Comparison of ENCODE assay signal across 8 cellular contexts in the genomic region with DNA sequence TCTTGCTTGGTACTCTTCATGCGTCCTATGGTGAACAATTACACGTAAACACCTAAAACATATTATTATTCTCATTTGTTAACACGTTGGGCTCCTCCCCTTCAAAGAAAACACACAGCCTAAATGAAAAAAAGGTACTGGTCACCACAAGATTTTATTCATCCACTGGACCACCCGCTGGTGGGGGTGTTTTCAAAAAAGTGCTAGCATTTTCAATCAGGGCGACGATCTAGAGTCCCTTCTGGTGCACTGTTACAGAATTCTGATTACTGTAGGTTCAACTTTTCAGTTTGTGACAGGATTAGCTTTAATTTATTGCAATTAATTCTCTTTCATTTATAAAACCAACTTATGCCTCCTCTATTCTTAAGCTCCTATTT. TPM values are rescaled to one million over a fixed set of nuclear protein-coding genes. Genes with fewer than 3 reads are reported as not detected.
DNase-seq lines count a peak whose midpoint lies in the region; ATAC-seq, FAIRE-seq and TF ChIP-seq lines count a peak whose summit lies in the region.

No MANE protein-coding gene starts in this region.

- H3K4me3 ChIP-seq in MG63: peak overlapping the region; percentile 95
- peak overlapping the region; percentile 93 to 99 (median 96) for H3K4me3 ChIP-seq in mammary epithelial cell (replicated peaks in 1 of 3; ENCODE audit: insufficient read depth in 1 of 3, low read depth in 2 of 3, low read length in 3 of 3)
- H3K4me3 ChIP-seq in mesodermal cell (ENCODE audit: extremely low read depth, insufficient read depth, low read length, poor library complexity, severe bottlenecking): peak overlapping the region; percentile 82
- peak overlapping the region; percentile 33 to 93 for H3K4me3 ChIP-seq in aorta (ENCODE audit: low read length in 2 of 2)

- DNase-seq in COR-L47 (lab: John Stamatoyannopoulos, UW): peak; percentile 0
- no peak for DNase-seq in MG63
- DNase-seq in mammary epithelial cell: no peak
- no peak for DNase-seq in aorta
- DNase-seq in stimulated activated CD4-positive, alpha-beta T cell treated with anti-CD3 and anti-CD28 coated beads, Interleukin-2, amount 100 ng/mL, for 24 hours: no peak
- no peak for DNase-seq in GM12891 (ENCODE audit: insufficient read length, low spot score)

- H3K4me1 ChIP-seq in mammary epithelial cell (ENCODE audit: insufficient read depth, low read length): peaks cover 21% of the 10 kb centered on the region
- no peaks in the 10 kb centered on the region for H3K4me1 ChIP-seq in mesodermal cell (ENCODE audit: control insufficient read depth, insufficient read depth, low read length, poor library complexity, severe bottlenecking)
- H3K4me1 ChIP-seq in aorta (ENCODE audit: control insufficient read depth in 1 of 2, insufficient read depth in 2 of 2, low read length in 2 of 2): peaks cover 0 to 3% of the 10 kb centered on the region in 2 donors

- no peaks in the 10 kb centered on the region for H4K20me1 ChIP-seq in mammary epithelial cell (ENCODE audit: insufficient read depth, low read length)

- H3K9me3 ChIP-seq in MG63: no peaks in the 10 kb centered on the region
- no peaks in the 10 kb centered on the region for H3K9me3 ChIP-seq in mammary epithelial cell (replicated peaks; ENCODE audit: insufficient read depth, low read length)
- H3K9me3 ChIP-seq in mesodermal cell (ENCODE audit: control insufficient read depth, low read length): no peaks in the 10 kb centered on the region
- H3K9me3 ChIP-seq in aorta (ENCODE audit: control insufficient read depth, low read length): no peaks in the 10 kb centered on the region

- in situ Hi-C loops in mammary epithelial cell (cut with MboI; ENCODE audit: low sequenced_read_pairs in 2 of 2): no loop called here

- dilution Hi-C loops in mammary epithelial cell (cut with HindIII; ENCODE audit: low sequenced_read_pairs): loop anchor here (5.0 kb wide), 1 partner anchor 109 kb away; a partner anchor contains a TSS

- intact Hi-C loops in mammary epithelial cell (cut with micrococcal nuclease) (loop anchor here (1.0 kb wide), 3 partner anchors 61 to 137 kb away; a partner anchor contains a TSS), aorta (cut with DNase I) (loop anchor here (1.0 to 10.0 kb wide), 4 partner anchors 112 to 872 kb away; a partner anchor contains a TSS)

- H3K36me3 ChIP-seq in MG63 (peaks cover 36% of the 10 kb centered on the region), mammary epithelial cell (ENCODE audit: insufficient read depth, low read length) (peaks cover 9% of the 10 kb centered on the region), mesodermal cell (ENCODE audit: control insufficient read depth, insufficient read depth, low read length) (peaks cover 24% of the 10 kb centered on the region), aorta (ENCODE audit: control insufficient read depth in 1 of 2, insufficient read depth in 2 of 2, low read length in 1 of 2) (no peaks in the 10 kb centered on the region)

- WGBS in mammary epithelial cell (ENCODE audit: low coverage, missing lambda C conversion rate): 3% methylated on average over 4 of the region's 6 CpGs
- 0% methylated on average over 1 to 3 of the region's 6 CpGs for WGBS in mesodermal cell (ENCODE audit: insufficient coverage in 2 of 2), 2 experiments
- WGBS in aorta, 2 donors: 0 to 1% methylated on average over 6 of the region's 6 CpGs

- H3K27ac ChIP-seq in mammary epithelial cell (ENCODE audit: insufficient read depth, low read depth, low read length) (peak overlapping the region; percentile 100), mesodermal cell (ENCODE audit: low read depth, low read length, severe bottlenecking) (peak overlapping the region; percentile 93), aorta (ENCODE audit: low read depth in 1 of 2, low read length in 2 of 2) (peak overlapping the region in 1 of 2 donors; percentile 9)

- ATAC-seq in GM21576 (IDR thresholded peaks at IDR 0.05; ENCODE audit: unreplicated experiment) (peak; percentile 5), aorta (ENCODE audit: low FRiP score) (peak; percentile 20)

- peaks cover 32% of the 10 kb centered on the region for H3K79me2 ChIP-seq in mammary epithelial cell (ENCODE audit: insufficient read depth, low read length)

- H3K4me2 ChIP-seq in mammary epithelial cell (ENCODE audit: insufficient read depth, low read depth, low read length): peak overlapping the region; percentile 98

- no peak for TF ChIP-seq CTCF in mammary epithelial cell (conservative IDR thresholded peaks at IDR 0.05 in 1 of 2, IDR thresholded peaks at IDR 0.05 in 1 of 2; ENCODE audit: extremely low read depth in 1 of 2, insufficient read depth in 1 of 2, low read depth in 1 of 2, low read length in 2 of 2)

- TF ChIP-seq POLR2A in GM12891 (IDR thresholded peaks at IDR 0.05; ENCODE audit: low read depth, low read length): no peak

- CTCF ChIA-PET in mammary epithelial cell (lab: Charles Lee; ENCODE audit: low non-redundant PET): interaction anchor here (0.6 kb wide), 1 partner anchor 1677 kb away, joined by 3 read pairs; no protein-coding TSS in a partner anchor

- H3K27me3 ChIP-seq in MG63 (no peaks in the 10 kb centered on the region), mammary epithelial cell (ENCODE audit: insufficient read depth, low read length) (no peaks in the 10 kb centered on the region), aorta (ENCODE audit: control insufficient read depth in 1 of 2, insufficient read depth in 2 of 2, low read length in 1 of 2) (no peaks in the 10 kb centered on the region)

- peak overlapping the region; percentile 100 for H3K9ac ChIP-seq in mammary epithelial cell (ENCODE audit: insufficient read depth, low read length)

- H2AFZ ChIP-seq in mammary epithelial cell (ENCODE audit: low read depth, low read length): peak overlapping the region; percentile 86

- FAIRE-seq in GM12891 (lab: Jason Lieb, UNC): no peak

- TSS peak; percentile 71 for BruUV-seq in mammary epithelial cell (replicated peaks; lab: Mats Ljungman, UMichigan)

TF ChIP-seq in GM12891, 5 proteins besides CTCF, POLR2A, EP300 and RAD21:
- TF ChIP-seq TAF1 (IDR thresholded peaks at IDR 0.05; ENCODE audit: low read depth, low read length): no peak
- TF ChIP-seq POU2F2 (IDR thresholded peaks at IDR 0.05; ENCODE audit: low read depth, low read length): no peak
- no peak for TF ChIP-seq POLR2AphosphoS5 (IDR thresholded peaks at IDR 0.05; ENCODE audit: low read depth, low read length)
- no peak for TF ChIP-seq SPI1 (IDR thresholded peaks at IDR 0.05; ENCODE audit: low read depth, low read length)
- no peak for TF ChIP-seq PAX5 (IDR thresholded peaks at IDR 0.05; ENCODE audit: insufficient read depth, low read length, severe bottlenecking)

RNA-seq across cellular contexts. Expression of a gene that starts 0.5 kb away (rescaled TPM):
- 39.7 and 42.7 TPM in 2 replicates for total RNA-seq in MG63 (2014; rRNA removed; shearing (Covaris generic); ENCODE audit: low replicate concordance)
- total RNA-seq in mammary epithelial cell (10 to 100 TPM; 10.7 to 28.0 TPM), aorta (10 to 100 TPM; 13.6 to 18.1 TPM)
- polyA plus RNA-seq in mammary epithelial cell (20.7 TPM), aorta (10 to 100 TPM; 16.4 to 27.4 TPM)
- polyA minus RNA-seq in mammary epithelial cell: 7.2 TPM
- polyA plus RNA-seq in mesodermal cell (2013, experiment 1 of 2): 33.6 TPM
- 41.8 TPM for polyA plus RNA-seq in mesodermal cell (2013, experiment 2 of 2)
- polyA plus RNA-seq in GM12891 (2012; ENCODE audit: low read depth, missing spikeins): 36.6 TPM
